Comparison of ENCODE assay signal across 8 cellular contexts in genomic region chr20:13638496-13639477, GRCh38. TPM values are rescaled to one million over a fixed set of nuclear protein-coding genes. Genes with fewer than 3 reads are reported as not detected.
DNase-seq lines count a peak whose midpoint lies in the region; ATAC-seq and TF ChIP-seq lines count a peak whose summit lies in the region.

TSS of gene TASP1 (minus strand) at chr20:13638932. CDS start at chr20:13630078, 8,854 bp downstream.

- intact Hi-C loops in dorsolateral prefrontal cortex (cut with DNase I) (loop anchor here in 1 of 2 donors (5.0 kb wide), 1 partner anchor 144 kb away; the partner anchor contains the start of gene ESF1), right lobe of liver (cut with DNase I) (no loop called here)

- no peaks in the 10 kb centered on the region for H3K36me3 ChIP-seq in right lobe of liver

- DNase-seq in NCI-H748 treated with DMSO at 0.1 percent for 48 hours (lab: John Stamatoyannopoulos, UW) (peak; percentile 100), dorsolateral prefrontal cortex (peak; percentile 94 to 98 (median 96)), right lobe of liver (peak; percentile 98 to 99 (median 99))
- peak; percentile 95 to 97 for DNase-seq in activated CD4-positive, alpha-beta T cell treated with anti-CD3 and anti-CD28 coated beads, Interleukin-2, amount 50 U/mL, for 48 hours
- DNase-seq in stimulated activated CD4-positive, alpha-beta T cell treated with anti-CD3 and anti-CD28 coated beads, Interleukin-4, amount 100 ng/mL, for 4 hours: peak; percentile 92 to 98

- peak; percentile 69 for TF ChIP-seq POLR2A in right lobe of liver (IDR thresholded peaks at IDR 0.05)

- peaks cover 0 to 5% (median 0%) of the 10 kb centered on the region in 4 donors for H3K4me1 ChIP-seq in right lobe of liver

- 2% methylated on average over 26 of the region's 59 CpGs for WGBS in right lobe of liver (ENCODE audit: insufficient coverage, low coverage, low lambda C conversion rate, missing lambda C conversion rate)

- peaks cover 0 to 13% (median 0%) of the 10 kb centered on the region in 45 donors for H3K27me3 ChIP-seq in dorsolateral prefrontal cortex
- no peaks in the 10 kb centered on the region for H3K27me3 ChIP-seq in right lobe of liver

- peak; percentile 99 for ATAC-seq in GM19372 (IDR thresholded peaks at IDR 0.05; ENCODE audit: low read depth, unreplicated experiment)
- peak; percentile 100 for ATAC-seq in HG03558 (IDR thresholded peaks at IDR 0.05; ENCODE audit: extremely low read depth, unreplicated experiment)
- ATAC-seq in right lobe of liver: peak; percentile 100

- no peak for TF ChIP-seq CTCF in C4-2B (conservative IDR thresholded peaks at IDR 0.05)
- peak in 10 of 56 donors; percentile 6 to 29 (median 22) for TF ChIP-seq CTCF in dorsolateral prefrontal cortex (IDR thresholded peaks at IDR 0.05 in 54 of 56, conservative IDR thresholded peaks at IDR 0.05 in 2 of 56; ENCODE audit: low read depth in 1 of 56, partially characterized antibody in 56 of 56)
- TF ChIP-seq CTCF in right lobe of liver (IDR thresholded peaks at IDR 0.05): no peak

- H3K9me3 ChIP-seq in right lobe of liver: no peaks in the 10 kb centered on the region

- H3K27ac ChIP-seq in C4-2B: peak within 1 kb of the TSS; percentile 71
- peak within 1 kb of the TSS in 30 of 59 donors; percentile 1 to 80 (median 56) for H3K27ac ChIP-seq in dorsolateral prefrontal cortex
- H3K27ac ChIP-seq in right lobe of liver: peak within 1 kb of the TSS; percentile 41 to 61 (median 45)

- H3K4me3 ChIP-seq in dorsolateral prefrontal cortex (peak within 1 kb of the TSS; percentile 62 to 99 (median 91)), right lobe of liver (peak within 1 kb of the TSS; percentile 83 to 98 (median 93))

RNA-seq across cellular contexts. Expression of gene TASP1, which starts in this region (rescaled TPM):
- total RNA-seq in dorsolateral prefrontal cortex (10 to 100 TPM; 12.3 to 30.9 (median 21.4) TPM), right lobe of liver (1 to 10 TPM; 2.5 to 6.1 (median 4.3) TPM)

Comparison
In these comparisons a context has a peak if more than half of its experiments do, and no peak if none do; other contexts are left out.
1. Peak in every context shown above with its lines: DNase-seq, ATAC-seq, H3K4me3 ChIP-seq and H3K27ac ChIP-seq.